In the genomic region with DNA sequence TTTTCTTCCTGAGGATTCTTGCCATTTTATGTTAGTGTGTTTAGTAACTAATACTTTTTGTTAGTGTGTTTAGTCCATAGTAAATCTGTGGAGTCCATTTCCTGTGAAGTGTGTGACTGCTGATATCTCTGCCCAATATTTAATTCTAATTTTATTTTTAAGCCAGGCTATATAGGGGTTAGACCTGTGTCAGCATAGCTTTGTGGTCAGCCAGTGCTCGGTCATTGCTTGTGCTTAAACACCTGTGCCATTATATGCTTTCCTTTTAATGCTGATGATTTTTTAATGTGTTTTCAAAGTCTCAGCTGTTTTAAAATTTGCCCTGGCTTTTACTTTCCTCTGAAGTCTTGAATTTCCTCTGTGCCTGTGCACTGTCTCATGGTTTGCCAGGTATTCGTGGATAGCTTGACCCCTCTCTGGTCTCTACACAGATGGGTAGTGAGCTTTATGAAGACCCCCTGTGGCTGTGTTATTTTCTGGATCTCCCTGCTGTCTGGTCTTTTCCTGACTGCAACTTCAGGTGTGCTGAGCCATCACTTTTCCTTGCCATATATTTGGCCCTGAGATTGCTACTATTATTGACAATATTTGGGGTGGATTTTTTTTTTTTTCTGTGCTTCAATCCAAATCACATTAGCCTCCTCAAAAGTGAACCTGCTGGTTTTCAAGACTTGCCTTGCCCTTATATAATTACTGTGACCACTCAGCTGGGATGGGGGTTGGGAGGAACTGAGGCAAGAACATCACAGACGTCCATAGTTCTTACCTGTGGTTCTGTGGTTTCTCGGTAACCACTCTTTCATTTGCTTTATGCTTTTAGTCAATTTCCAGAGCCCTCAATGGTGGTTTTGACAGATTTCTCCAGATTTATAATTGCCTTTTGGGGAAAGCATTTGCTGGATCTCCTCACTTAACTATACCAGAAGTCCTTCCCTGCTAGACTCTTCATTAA, we compare ENCODE assay signal across 16 cellular contexts. TPM values are rescaled to one million over a fixed set of nuclear protein-coding genes. Genes with fewer than 3 reads are reported as not detected.
DNase-seq lines count a peak whose midpoint lies in the region; ATAC-seq and TF ChIP-seq lines count a peak whose summit lies in the region.
"Had no signal": no experiment of that assay in that cellular context is flagged by ENCODE, and none has a peak within 500 bp of the region (broad histone marks: within the 10 kb centered on the region; RNA-seq: fewer than 3 reads in every experiment).

No MANE protein-coding gene starts in this region.

- peaks cover 5% of the 10 kb centered on the region for H3K9me3 ChIP-seq in psoas muscle
- H3K9me3 ChIP-seq: vagina had no signal

- intact Hi-C loops in psoas muscle (cut with DNase I), result no loop called here

- H3K4me3 ChIP-seq in GM12865 (ENCODE audit: low read depth, low read length), result no peak overlapping the region
- no peak overlapping the region for H3K4me3 ChIP-seq in psoas muscle
- H3K4me3 ChIP-seq: SK-N-MC, vagina had no signal

- H3K27ac ChIP-seq in psoas muscle, result no peak overlapping the region
- H3K27ac ChIP-seq: SK-N-MC, vagina had no signal

- DNase-seq in GM12865 (ENCODE audit: low read depth), result peak; percentile 56
- peak; percentile 5 for DNase-seq in activated naive CD8-positive, alpha-beta T cell treated with anti-CD3 and anti-CD28 coated beads, Interleukin-2, amount 50 U/mL, for 24 hours
- no peak for DNase-seq in NCI-H2029 treated with DMSO at 0.1 percent for 48 hours (lab: John Stamatoyannopoulos, UW)
- DNase-seq in omental fat pad (ENCODE audit: low spot score), result no peak
- no peak for DNase-seq in psoas muscle
- DNase-seq: activated CD8-positive, alpha-beta memory T cell treated with anti-CD3 and anti-CD28 coated beads for 24 hours; C1 segment of cervical spinal cord; glutamatergic neuron; KG1; NCI-H345; retina had no signal

- H3K27me3 ChIP-seq in psoas muscle (ENCODE audit: insufficient read depth in 3 of 3, low read length in 2 of 3), result no peaks in the 10 kb centered on the region
- H3K27me3 ChIP-seq: vagina had no signal

- peaks cover 10% of the 10 kb centered on the region for H3K36me3 Mint-ChIP-seq in activated naive CD8-positive, alpha-beta T cell treated with anti-CD3 and anti-CD28 coated beads, Interleukin-2, amount 50 U/mL, for 24 hours (ENCODE audit: low read depth)

- H3K27me3 Mint-ChIP-seq in activated naive CD8-positive, alpha-beta T cell treated with anti-CD3 and anti-CD28 coated beads, Interleukin-2, amount 50 U/mL, for 24 hours, result no peaks in the 10 kb centered on the region

- no peaks in the 10 kb centered on the region for H3K9me3 Mint-ChIP-seq in activated naive CD8-positive, alpha-beta T cell treated with anti-CD3 and anti-CD28 coated beads, Interleukin-2, amount 50 U/mL, for 24 hours

- ATAC-seq in GM19468 (IDR thresholded peaks at IDR 0.05; ENCODE audit: extremely low read depth, unreplicated experiment) (peak; percentile 39), HG02973 (IDR thresholded peaks at IDR 0.05; ENCODE audit: unreplicated experiment) (peak; percentile 73), omental fat pad (ENCODE audit: low FRiP score) (no peak), HG02588 (IDR thresholded peaks at IDR 0.05; ENCODE audit: unreplicated experiment) (no peak), psoas muscle (no peak)
- peak; percentile 28 for ATAC-seq in activated naive CD8-positive, alpha-beta T cell treated with anti-CD3 and anti-CD28 coated beads, Interleukin-2, amount 50 U/mL, for 24 hours

- WGBS in psoas muscle, 3 donors, result 49 to 69% (median 60%) methylated on average over 4 of the region's 4 CpGs

- H3K4me1 ChIP-seq in psoas muscle, result peaks cover 9% of the 10 kb centered on the region

- H3K27ac Mint-ChIP-seq in activated naive CD8-positive, alpha-beta T cell treated with anti-CD3 and anti-CD28 coated beads, Interleukin-2, amount 50 U/mL, for 24 hours, result no peak overlapping the region

- no peak overlapping the region for H3K4me3 Mint-ChIP-seq in activated naive CD8-positive, alpha-beta T cell treated with anti-CD3 and anti-CD28 coated beads, Interleukin-2, amount 50 U/mL, for 24 hours

- no peak for TF ChIP-seq CTCF in GM12865 (IDR thresholded peaks at IDR 0.05; ENCODE audit: insufficient read depth, low read depth, low read length, missing control alignments)
- no peak for TF ChIP-seq CTCF in omental fat pad (IDR thresholded peaks at IDR 0.05)
- no peak for TF ChIP-seq CTCF in psoas muscle (IDR thresholded peaks at IDR 0.05)

- H3K4me1 Mint-ChIP-seq in activated naive CD8-positive, alpha-beta T cell treated with anti-CD3 and anti-CD28 coated beads, Interleukin-2, amount 50 U/mL, for 24 hours, result peaks cover 11% of the 10 kb centered on the region

- no peaks in the 10 kb centered on the region for H3K36me3 ChIP-seq in psoas muscle (ENCODE audit: insufficient read depth in 1 of 2, low read depth in 1 of 2)
- H3K36me3 ChIP-seq: vagina had no signal

RNA-seq across cellular contexts. Expression of a gene that starts 59.6 kb away (rescaled TPM):
- total RNA-seq in omental fat pad (10 to 100 TPM; 16.1 to 22.6 (median 21.4) TPM), psoas muscle (10 to 100 TPM; 12.1 to 15.7 (median 13.3) TPM)
- polyA plus RNA-seq in psoas muscle, result 10 to 100 TPM in 2 of 3 donors, 1 to 10 TPM in 1; 8.0 to 19.8 (median 15.7) TPM

Comparison
In these comparisons a context has a peak if more than half of its experiments do, and no peak if none do; other contexts are left out.
1. DNase-seq: peak in GM12865 (single experiment) and activated naive CD8-positive, alpha-beta T cell treated with anti-CD3 and anti-CD28 coated beads, Interleukin-2, amount 50 U/mL, for 24 hours (single experiment); none in NCI-H2029 treated with DMSO at 0.1 percent for 48 hours (single experiment), omental fat pad (single experiment) and psoas muscle (0 of 2).
2. ATAC-seq: peak in GM19468 (single experiment), HG02973 (single experiment) and activated naive CD8-positive, alpha-beta T cell treated with anti-CD3 and anti-CD28 coated beads, Interleukin-2, amount 50 U/mL, for 24 hours (single experiment); none in omental fat pad (single experiment), HG02588 (single experiment) and psoas muscle (0 of 4).